In genomic region chr16:2513405-2514332, GRCh38 we compare ENCODE assay signal across 1 cellular context.
TF ChIP-seq lines count a peak whose summit lies in the region.

Gene ATP6V0C (plus strand): TSS chr16:2513952. CDS start chr16:2514104, 152 bp downstream.

TF ChIP-seq in K562, 482 proteins besides CTCF, POLR2A, EP300 and RAD21 (continued from another document and continues in another):
- peak; percentile 84 for TF ChIP-seq ZBTB12 (CRISPR knock-in tag; IDR thresholded peaks at IDR 0.05)
- no peak for TF ChIP-seq ZNF140 (CRISPR knock-in tag; IDR thresholded peaks at IDR 0.05)
- no peak for TF ChIP-seq MCM3 (IDR thresholded peaks at IDR 0.05)
- TF ChIP-seq PTRF (tag; IDR thresholded peaks at IDR 0.05), result no peak
- no peak for TF ChIP-seq FOXA1 (IDR thresholded peaks at IDR 0.05; ENCODE audit: borderline replicate concordance)
- no peak for TF ChIP-seq ZNF589 (CRISPR knock-in tag; IDR thresholded peaks at IDR 0.05; ENCODE audit: low read depth)
- TF ChIP-seq, protein P1, sequence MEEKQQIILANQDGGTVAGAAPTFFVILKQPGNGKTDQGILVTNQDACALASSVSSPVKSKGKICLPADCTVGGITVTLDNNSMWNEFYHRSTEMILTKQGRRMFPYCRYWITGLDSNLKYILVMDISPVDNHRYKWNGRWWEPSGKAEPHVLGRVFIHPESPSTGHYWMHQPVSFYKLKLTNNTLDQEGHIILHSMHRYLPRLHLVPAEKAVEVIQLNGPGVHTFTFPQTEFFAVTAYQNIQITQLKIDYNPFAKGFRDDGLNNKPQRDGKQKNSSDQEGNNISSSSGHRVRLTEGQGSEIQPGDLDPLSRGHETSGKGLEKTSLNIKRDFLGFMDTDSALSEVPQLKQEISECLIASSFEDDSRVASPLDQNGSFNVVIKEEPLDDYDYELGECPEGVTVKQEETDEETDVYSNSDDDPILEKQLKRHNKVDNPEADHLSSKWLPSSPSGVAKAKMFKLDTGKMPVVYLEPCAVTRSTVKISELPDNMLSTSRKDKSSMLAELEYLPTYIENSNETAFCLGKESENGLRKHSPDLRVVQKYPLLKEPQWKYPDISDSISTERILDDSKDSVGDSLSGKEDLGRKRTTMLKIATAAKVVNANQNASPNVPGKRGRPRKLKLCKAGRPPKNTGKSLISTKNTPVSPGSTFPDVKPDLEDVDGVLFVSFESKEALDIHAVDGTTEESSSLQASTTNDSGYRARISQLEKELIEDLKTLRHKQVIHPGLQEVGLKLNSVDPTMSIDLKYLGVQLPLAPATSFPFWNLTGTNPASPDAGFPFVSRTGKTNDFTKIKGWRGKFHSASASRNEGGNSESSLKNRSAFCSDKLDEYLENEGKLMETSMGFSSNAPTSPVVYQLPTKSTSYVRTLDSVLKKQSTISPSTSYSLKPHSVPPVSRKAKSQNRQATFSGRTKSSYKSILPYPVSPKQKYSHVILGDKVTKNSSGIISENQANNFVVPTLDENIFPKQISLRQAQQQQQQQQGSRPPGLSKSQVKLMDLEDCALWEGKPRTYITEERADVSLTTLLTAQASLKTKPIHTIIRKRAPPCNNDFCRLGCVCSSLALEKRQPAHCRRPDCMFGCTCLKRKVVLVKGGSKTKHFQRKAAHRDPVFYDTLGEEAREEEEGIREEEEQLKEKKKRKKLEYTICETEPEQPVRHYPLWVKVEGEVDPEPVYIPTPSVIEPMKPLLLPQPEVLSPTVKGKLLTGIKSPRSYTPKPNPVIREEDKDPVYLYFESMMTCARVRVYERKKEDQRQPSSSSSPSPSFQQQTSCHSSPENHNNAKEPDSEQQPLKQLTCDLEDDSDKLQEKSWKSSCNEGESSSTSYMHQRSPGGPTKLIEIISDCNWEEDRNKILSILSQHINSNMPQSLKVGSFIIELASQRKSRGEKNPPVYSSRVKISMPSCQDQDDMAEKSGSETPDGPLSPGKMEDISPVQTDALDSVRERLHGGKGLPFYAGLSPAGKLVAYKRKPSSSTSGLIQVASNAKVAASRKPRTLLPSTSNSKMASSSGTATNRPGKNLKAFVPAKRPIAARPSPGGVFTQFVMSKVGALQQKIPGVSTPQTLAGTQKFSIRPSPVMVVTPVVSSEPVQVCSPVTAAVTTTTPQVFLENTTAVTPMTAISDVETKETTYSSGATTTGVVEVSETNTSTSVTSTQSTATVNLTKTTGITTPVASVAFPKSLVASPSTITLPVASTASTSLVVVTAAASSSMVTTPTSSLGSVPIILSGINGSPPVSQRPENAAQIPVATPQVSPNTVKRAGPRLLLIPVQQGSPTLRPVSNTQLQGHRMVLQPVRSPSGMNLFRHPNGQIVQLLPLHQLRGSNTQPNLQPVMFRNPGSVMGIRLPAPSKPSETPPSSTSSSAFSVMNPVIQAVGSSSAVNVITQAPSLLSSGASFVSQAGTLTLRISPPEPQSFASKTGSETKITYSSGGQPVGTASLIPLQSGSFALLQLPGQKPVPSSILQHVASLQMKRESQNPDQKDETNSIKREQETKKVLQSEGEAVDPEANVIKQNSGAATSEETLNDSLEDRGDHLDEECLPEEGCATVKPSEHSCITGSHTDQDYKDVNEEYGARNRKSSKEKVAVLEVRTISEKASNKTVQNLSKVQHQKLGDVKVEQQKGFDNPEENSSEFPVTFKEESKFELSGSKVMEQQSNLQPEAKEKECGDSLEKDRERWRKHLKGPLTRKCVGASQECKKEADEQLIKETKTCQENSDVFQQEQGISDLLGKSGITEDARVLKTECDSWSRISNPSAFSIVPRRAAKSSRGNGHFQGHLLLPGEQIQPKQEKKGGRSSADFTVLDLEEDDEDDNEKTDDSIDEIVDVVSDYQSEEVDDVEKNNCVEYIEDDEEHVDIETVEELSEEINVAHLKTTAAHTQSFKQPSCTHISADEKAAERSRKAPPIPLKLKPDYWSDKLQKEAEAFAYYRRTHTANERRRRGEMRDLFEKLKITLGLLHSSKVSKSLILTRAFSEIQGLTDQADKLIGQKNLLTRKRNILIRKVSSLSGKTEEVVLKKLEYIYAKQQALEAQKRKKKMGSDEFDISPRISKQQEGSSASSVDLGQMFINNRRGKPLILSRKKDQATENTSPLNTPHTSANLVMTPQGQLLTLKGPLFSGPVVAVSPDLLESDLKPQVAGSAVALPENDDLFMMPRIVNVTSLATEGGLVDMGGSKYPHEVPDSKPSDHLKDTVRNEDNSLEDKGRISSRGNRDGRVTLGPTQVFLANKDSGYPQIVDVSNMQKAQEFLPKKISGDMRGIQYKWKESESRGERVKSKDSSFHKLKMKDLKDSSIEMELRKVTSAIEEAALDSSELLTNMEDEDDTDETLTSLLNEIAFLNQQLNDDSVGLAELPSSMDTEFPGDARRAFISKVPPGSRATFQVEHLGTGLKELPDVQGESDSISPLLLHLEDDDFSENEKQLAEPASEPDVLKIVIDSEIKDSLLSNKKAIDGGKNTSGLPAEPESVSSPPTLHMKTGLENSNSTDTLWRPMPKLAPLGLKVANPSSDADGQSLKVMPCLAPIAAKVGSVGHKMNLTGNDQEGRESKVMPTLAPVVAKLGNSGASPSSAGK (IDR thresholded peaks at IDR 0.05), result no peak; the same call in 1 of the 2 replicates
- peak; percentile 69 for TF ChIP-seq NFRKB (IDR thresholded peaks at IDR 0.05; ENCODE audit: low read depth)
- TF ChIP-seq LEF1 (IDR thresholded peaks at IDR 0.05), result no peak
- TF ChIP-seq EGR1 (conservative IDR thresholded peaks at IDR 0.05), result peak; percentile 73
- TF ChIP-seq MYNN (IDR thresholded peaks at IDR 0.05), result no peak
- TF ChIP-seq MYNN (CRISPR knock-in tag; IDR thresholded peaks at IDR 0.05), result no peak
- no peak for TF ChIP-seq ZKSCAN3 (CRISPR knock-in tag; IDR thresholded peaks at IDR 0.05)
- peak; percentile 53 for TF ChIP-seq C11orf30 (IDR thresholded peaks at IDR 0.05; ENCODE audit: low read depth)
- no peak for TF ChIP-seq KLF13 (tag; IDR thresholded peaks at IDR 0.05; ENCODE audit: borderline replicate concordance, low read depth)
- no peak for TF ChIP-seq ZNF79 (CRISPR knock-in tag; IDR thresholded peaks at IDR 0.05; ENCODE audit: low read depth)
- TF ChIP-seq ZNF174 (CRISPR knock-in tag; IDR thresholded peaks at IDR 0.05), result no peak
- TF ChIP-seq, protein P2, sequence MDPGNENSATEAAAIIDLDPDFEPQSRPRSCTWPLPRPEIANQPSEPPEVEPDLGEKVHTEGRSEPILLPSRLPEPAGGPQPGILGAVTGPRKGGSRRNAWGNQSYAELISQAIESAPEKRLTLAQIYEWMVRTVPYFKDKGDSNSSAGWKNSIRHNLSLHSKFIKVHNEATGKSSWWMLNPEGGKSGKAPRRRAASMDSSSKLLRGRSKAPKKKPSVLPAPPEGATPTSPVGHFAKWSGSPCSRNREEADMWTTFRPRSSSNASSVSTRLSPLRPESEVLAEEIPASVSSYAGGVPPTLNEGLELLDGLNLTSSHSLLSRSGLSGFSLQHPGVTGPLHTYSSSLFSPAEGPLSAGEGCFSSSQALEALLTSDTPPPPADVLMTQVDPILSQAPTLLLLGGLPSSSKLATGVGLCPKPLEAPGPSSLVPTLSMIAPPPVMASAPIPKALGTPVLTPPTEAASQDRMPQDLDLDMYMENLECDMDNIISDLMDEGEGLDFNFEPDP (CRISPR knock-in tag; IDR thresholded peaks at IDR 0.05), result no peak
- TF ChIP-seq TSC22D4 (tag; IDR thresholded peaks at IDR 0.05), result no peak
- TF ChIP-seq SMARCA4 (IDR thresholded peaks at IDR 0.05), result no peak
- TF ChIP-seq, protein P3, sequence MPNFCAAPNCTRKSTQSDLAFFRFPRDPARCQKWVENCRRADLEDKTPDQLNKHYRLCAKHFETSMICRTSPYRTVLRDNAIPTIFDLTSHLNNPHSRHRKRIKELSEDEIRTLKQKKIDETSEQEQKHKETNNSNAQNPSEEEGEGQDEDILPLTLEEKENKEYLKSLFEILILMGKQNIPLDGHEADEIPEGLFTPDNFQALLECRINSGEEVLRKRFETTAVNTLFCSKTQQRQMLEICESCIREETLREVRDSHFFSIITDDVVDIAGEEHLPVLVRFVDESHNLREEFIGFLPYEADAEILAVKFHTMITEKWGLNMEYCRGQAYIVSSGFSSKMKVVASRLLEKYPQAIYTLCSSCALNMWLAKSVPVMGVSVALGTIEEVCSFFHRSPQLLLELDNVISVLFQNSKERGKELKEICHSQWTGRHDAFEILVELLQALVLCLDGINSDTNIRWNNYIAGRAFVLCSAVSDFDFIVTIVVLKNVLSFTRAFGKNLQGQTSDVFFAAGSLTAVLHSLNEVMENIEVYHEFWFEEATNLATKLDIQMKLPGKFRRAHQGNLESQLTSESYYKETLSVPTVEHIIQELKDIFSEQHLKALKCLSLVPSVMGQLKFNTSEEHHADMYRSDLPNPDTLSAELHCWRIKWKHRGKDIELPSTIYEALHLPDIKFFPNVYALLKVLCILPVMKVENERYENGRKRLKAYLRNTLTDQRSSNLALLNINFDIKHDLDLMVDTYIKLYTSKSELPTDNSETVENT (CRISPR knock-in tag; IDR thresholded peaks at IDR 0.05), result peak; percentile 82
- no peak for TF ChIP-seq ZNF785 (CRISPR knock-in tag; IDR thresholded peaks at IDR 0.05)
- TF ChIP-seq NFYB (IDR thresholded peaks at IDR 0.05; ENCODE audit: extremely low read depth, insufficient read length), result no peak
- no peak for TF ChIP-seq TAL1 (IDR thresholded peaks at IDR 0.05)
- TF ChIP-seq HCFC1 (IDR thresholded peaks at IDR 0.05; ENCODE audit: low read depth, low read length), result peak; percentile 67
- peak; percentile 64; the same call in 1 of the 2 replicates for TF ChIP-seq ESRRA (IDR thresholded peaks at IDR 0.05; ENCODE audit: borderline replicate concordance, low read depth)
- no peak for TF ChIP-seq RNF2 (IDR thresholded peaks at IDR 0.05)
- no peak for TF ChIP-seq RFX1 (IDR thresholded peaks at IDR 0.05)
- no peak for TF ChIP-seq ZNF696 (CRISPR knock-in tag; conservative IDR thresholded peaks at IDR 0.05)
- TF ChIP-seq NR2F6 (CRISPR knock-in tag; IDR thresholded peaks at IDR 0.05), result no peak
- TF ChIP-seq, protein P4, sequence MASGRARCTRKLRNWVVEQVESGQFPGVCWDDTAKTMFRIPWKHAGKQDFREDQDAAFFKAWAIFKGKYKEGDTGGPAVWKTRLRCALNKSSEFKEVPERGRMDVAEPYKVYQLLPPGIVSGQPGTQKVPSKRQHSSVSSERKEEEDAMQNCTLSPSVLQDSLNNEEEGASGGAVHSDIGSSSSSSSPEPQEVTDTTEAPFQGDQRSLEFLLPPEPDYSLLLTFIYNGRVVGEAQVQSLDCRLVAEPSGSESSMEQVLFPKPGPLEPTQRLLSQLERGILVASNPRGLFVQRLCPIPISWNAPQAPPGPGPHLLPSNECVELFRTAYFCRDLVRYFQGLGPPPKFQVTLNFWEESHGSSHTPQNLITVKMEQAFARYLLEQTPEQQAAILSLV (tag; IDR thresholded peaks at IDR 0.05), result no peak
- TF ChIP-seq TOE1 (IDR thresholded peaks at IDR 0.05; ENCODE audit: borderline replicate concordance), result peak; percentile 91; the same call in 1 of the 2 replicates
- no peak for TF ChIP-seq TOE1 (CRISPR knock-in tag; IDR thresholded peaks at IDR 0.05; ENCODE audit: borderline replicate concordance, low read depth)
- no peak for TF ChIP-seq ZKSCAN8 (CRISPR knock-in tag; IDR thresholded peaks at IDR 0.05)
- TF ChIP-seq, protein P5, sequence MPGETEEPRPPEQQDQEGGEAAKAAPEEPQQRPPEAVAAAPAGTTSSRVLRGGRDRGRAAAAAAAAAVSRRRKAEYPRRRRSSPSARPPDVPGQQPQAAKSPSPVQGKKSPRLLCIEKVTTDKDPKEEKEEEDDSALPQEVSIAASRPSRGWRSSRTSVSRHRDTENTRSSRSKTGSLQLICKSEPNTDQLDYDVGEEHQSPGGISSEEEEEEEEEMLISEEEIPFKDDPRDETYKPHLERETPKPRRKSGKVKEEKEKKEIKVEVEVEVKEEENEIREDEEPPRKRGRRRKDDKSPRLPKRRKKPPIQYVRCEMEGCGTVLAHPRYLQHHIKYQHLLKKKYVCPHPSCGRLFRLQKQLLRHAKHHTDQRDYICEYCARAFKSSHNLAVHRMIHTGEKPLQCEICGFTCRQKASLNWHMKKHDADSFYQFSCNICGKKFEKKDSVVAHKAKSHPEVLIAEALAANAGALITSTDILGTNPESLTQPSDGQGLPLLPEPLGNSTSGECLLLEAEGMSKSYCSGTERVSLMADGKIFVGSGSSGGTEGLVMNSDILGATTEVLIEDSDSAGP (CRISPR knock-in tag; IDR thresholded peaks at IDR 0.05), result no peak
- TF ChIP-seq WHSC1 (IDR thresholded peaks at IDR 0.05; ENCODE audit: low read length), result no peak
- TF ChIP-seq U2AF2 (optimal IDR thresholded peaks at IDR 0.05; ENCODE audit: low read depth, low read length), result no peak
- TF ChIP-seq BCL6 (CRISPR knock-in tag; IDR thresholded peaks at IDR 0.05), result no peak
- TF ChIP-seq KLF1 (tag; IDR thresholded peaks at IDR 0.05), result peak; percentile 81; the same call in 1 of the 2 replicates
- TF ChIP-seq GTF2E2 (tag; IDR thresholded peaks at IDR 0.05), result peak; percentile 87
- TF ChIP-seq ETV6 (IDR thresholded peaks at IDR 0.05; ENCODE audit: borderline replicate concordance in 1 of 2, low read depth in 2 of 2, low read length in 1 of 2), result no peak
- TF ChIP-seq ETV6 (CRISPR knock-in tag; IDR thresholded peaks at IDR 0.05; ENCODE audit: borderline replicate concordance), result no peak
- peak; percentile 47; the same call in 1 of the 2 replicates for TF ChIP-seq FOSL1 (tag; conservative IDR thresholded peaks at IDR 0.05)
- no peak for TF ChIP-seq E2F3 (CRISPR knock-in tag; IDR thresholded peaks at IDR 0.05)
- 0 out of 2 replicates have a peak, but pooled peaks have one; percentile 12 for TF ChIP-seq ZNF24 (IDR thresholded peaks at IDR 0.05)
- TF ChIP-seq ZNF766 (CRISPR knock-in tag; conservative IDR thresholded peaks at IDR 0.05), result no peak
- TF ChIP-seq TCF7L2 (IDR thresholded peaks at IDR 0.05; ENCODE audit: low read depth, low read length), result peak; percentile 93
- no peak for TF ChIP-seq PHTF2 (CRISPR knock-in tag; IDR thresholded peaks at IDR 0.05)
- TF ChIP-seq CBFA2T2 (conservative IDR thresholded peaks at IDR 0.05), result peak; percentile 50; the same call in 1 of the 2 replicates
